26 cellular contexts compared by ENCODE assay signal in genomic region chr17:65467156-65467555, GRCh38.
A peak's percentile ranks its signal among the peaks of the same experiment; 100 is the strongest.
DNase-seq lines count a peak whose midpoint lies in the region; ATAC-seq, FAIRE-seq and TF ChIP-seq lines count a peak whose summit lies in the region.
"Had no signal": no experiment of that assay in that cellular context is flagged by ENCODE, and none has a peak within 500 bp of the region (broad histone marks: within the 10 kb centered on the region; RNA-seq: fewer than 3 reads in every experiment).

No MANE protein-coding gene starts in this region.

- H3K4me1 ChIP-seq in HepG2 (ENCODE audit: insufficient read depth, low read length) (no peaks in the 10 kb centered on the region), right lobe of liver (no peaks in the 10 kb centered on the region), neural progenitor cell (peaks cover 18% of the 10 kb centered on the region)
- H3K4me1 ChIP-seq: A549; BE2C; BLaER1 treated with 17β-estradiol and CSF1 and Interleukin-3, amounts not matched to agents 10 nM and 100 nM; HAP-1 had no signal

- H3K36me3 ChIP-seq in HepG2 (replicated peaks in 1 of 2; ENCODE audit: control insufficient read depth in 1 of 2, insufficient read depth in 2 of 2, low read length in 2 of 2) (no peaks in the 10 kb centered on the region), right lobe of liver (no peaks in the 10 kb centered on the region), neural progenitor cell (no peaks in the 10 kb centered on the region)
- H3K36me3 ChIP-seq: BE2C; BLaER1 treated with 17β-estradiol and CSF1 and Interleukin-3, amounts not matched to agents 10 nM and 100 nM; HAP-1 had no signal

- H3K79me2 ChIP-seq in HepG2 (ENCODE audit: insufficient read depth, low read length) (no peaks in the 10 kb centered on the region), neural progenitor cell (ENCODE audit: low read depth) (no peaks in the 10 kb centered on the region)

- no peaks in the 10 kb centered on the region for H3F3A ChIP-seq in neural progenitor cell (ENCODE audit: low read depth)

- 24% methylated on average over 5 of the region's 5 CpGs for WGBS in HepG2 (ENCODE audit: low lambda C conversion rate)
- 81% methylated on average over 4 of the region's 5 CpGs for WGBS in right lobe of liver (ENCODE audit: insufficient coverage, low coverage, low lambda C conversion rate, missing lambda C conversion rate)

- DNase-seq in HepG2 (ENCODE audit: low spot score), result no peak
- DNase-seq in right lobe of liver, result no peak
- peak; percentile 83 for DNase-seq in mesenteric fat pad (ENCODE audit: low spot score)
- peak; percentile 49 for DNase-seq in neural progenitor cell (ENCODE audit: low spot score)
- DNase-seq in NCI-H345 (lab: John Stamatoyannopoulos, UW), result no peak
- DNase-seq in SKM-1 (lab: John Stamatoyannopoulos, UW; ENCODE audit: unreplicated experiment), result no peak
- DNase-seq: 8988T; ACHN; AML-193; BE2C; CD4-positive, alpha-beta T cell; CD8-positive, alpha-beta memory T cell; DMS 273 treated with DMSO at 0.1 percent for 48 hours; DMS79; EL; GF-D8; GOT3; HFFc6 had no signal

- in situ Hi-C loops in HepG2 (cut with HindIII; ENCODE audit: extremely low pct_ligation_motif_present, low pct_unique_long_range_greater_than_20kb), result no loop called here

- TF ChIP-seq CTCF in HepG2 (CRISPR knock-in tag; IDR thresholded peaks at IDR 0.05), result no peak
- TF ChIP-seq CTCF in right lobe of liver (IDR thresholded peaks at IDR 0.05), result no peak
- TF ChIP-seq CTCF in neural progenitor cell (IDR thresholded peaks at IDR 0.05), result no peak

- H4K20me1 ChIP-seq in HepG2 (ENCODE audit: insufficient read depth, low read length) (no peaks in the 10 kb centered on the region), neural progenitor cell (ENCODE audit: low read depth) (no peaks in the 10 kb centered on the region)
- H4K20me1 ChIP-seq: BLaER1 treated with 17β-estradiol and CSF1 and Interleukin-3, amounts not matched to agents 10 nM and 100 nM had no signal

- no peak overlapping the region for H3K4me2 ChIP-seq in HepG2 (ENCODE audit: low read depth, low read length)
- no peak overlapping the region for H3K4me2 ChIP-seq in neural progenitor cell
- H3K4me2 ChIP-seq: A549; BLaER1 treated with 17β-estradiol and CSF1 and Interleukin-3, amounts not matched to agents 10 nM and 100 nM had no signal

- no peaks in the 10 kb centered on the region for H3K9me3 ChIP-seq in HepG2 (ENCODE audit: low read length)
- H3K9me3 ChIP-seq in right lobe of liver, result no peaks in the 10 kb centered on the region
- no peaks in the 10 kb centered on the region for H3K9me3 ChIP-seq in neural progenitor cell (ENCODE audit: low read depth)
- H3K9me3 ChIP-seq: A549, BE2C, HAP-1 had no signal

- peaks cover 33% of the 10 kb centered on the region for H3K4me1 Mint-ChIP-seq in neural progenitor cell
- peaks cover 11% of the 10 kb centered on the region for H3K4me1 Mint-ChIP-seq in activated T-helper 17 cell treated with anti-CD3 and anti-CD28 coated beads, Interleukin-2, amount 50 U/mL, for 72 hours
- H3K4me1 Mint-ChIP-seq: CD14-positive monocyte had no signal

- no peak overlapping the region for H3K4me3 Mint-ChIP-seq in neural progenitor cell
- H3K4me3 Mint-ChIP-seq in activated T-helper 17 cell treated with anti-CD3 and anti-CD28 coated beads, Interleukin-2, amount 50 U/mL, for 72 hours, result no peak overlapping the region
- H3K4me3 Mint-ChIP-seq: CD14-positive monocyte; CD4-positive, alpha-beta T cell; CD8-positive, alpha-beta memory T cell; HFFc6 had no signal

- TF ChIP-seq EP300 in HepG2 (IDR thresholded peaks at IDR 0.05; ENCODE audit: low read depth in 2 of 2, low read length in 2 of 2) (no peak), HepG2 (CRISPR knock-in tag; IDR thresholded peaks at IDR 0.05; ENCODE audit: borderline replicate concordance) (no peak)

- H2AFZ ChIP-seq in HepG2 (ENCODE audit: low read length) (no peak overlapping the region), neural progenitor cell (replicated peaks) (no peak overlapping the region)

- no peak overlapping the region for H3K4me3 ChIP-seq in HepG2 (replicated peaks in 1 of 3; ENCODE audit: insufficient read depth in 1 of 3, low read depth in 2 of 3, low read length in 3 of 3)
- no peak overlapping the region for H3K4me3 ChIP-seq in right lobe of liver
- no peak overlapping the region for H3K4me3 ChIP-seq in neural progenitor cell
- H3K4me3 ChIP-seq: A549; BLaER1 treated with 17β-estradiol and CSF1 and Interleukin-3, amounts not matched to agents 10 nM and 100 nM; HAP-1 had no signal

- ATAC-seq in HepG2, result no peak
- ATAC-seq in right lobe of liver, result no peak
- ATAC-seq in activated T-helper 17 cell treated with anti-CD3 and anti-CD28 coated beads, Interleukin-2, amount 50 U/mL, for 72 hours (replicated peaks), result no peak
- ATAC-seq: A549 had no signal

- CTCF ChIA-PET in HepG2 (lab: Yijun Ruan, JAX; ENCODE audit: low intra/inter-chr PET ratio, low total read pairs), result no interaction called here

- H3K9ac ChIP-seq in HepG2 (ENCODE audit: insufficient read depth, low read depth, low read length) (no peak overlapping the region), neural progenitor cell (no peak overlapping the region)
- H3K9ac ChIP-seq: BLaER1 treated with 17β-estradiol and CSF1 and Interleukin-3, amounts not matched to agents 10 nM and 100 nM had no signal

- H3K27ac ChIP-seq in HepG2 (ENCODE audit: extremely low read length, insufficient read depth, low read length) (no peak overlapping the region), right lobe of liver (no peak overlapping the region), neural progenitor cell (no peak overlapping the region)
- H3K27ac ChIP-seq: A549; BLaER1 treated with 17β-estradiol and CSF1 and Interleukin-3, amounts not matched to agents 10 nM and 100 nM had no signal

- BruUV-seq in HepG2 (replicated peaks; lab: Mats Ljungman, UMichigan), result no TSS peak

- POLR2A ChIA-PET in HepG2 (lab: Yijun Ruan, JAX), result no interaction called here

- H3K27me3 ChIP-seq in HepG2 (ENCODE audit: control insufficient read depth in 1 of 2, insufficient read depth in 2 of 2, low read length in 2 of 2) (peaks cover 1 to 32% of the 10 kb centered on the region in 2 experiments; a peak in 4 of 5 replicates), right lobe of liver (no peaks in the 10 kb centered on the region), neural progenitor cell (no peaks in the 10 kb centered on the region)
- H3K27me3 ChIP-seq: BLaER1 treated with 17β-estradiol and CSF1 and Interleukin-3, amounts not matched to agents 10 nM and 100 nM had no signal

- peak overlapping the region; percentile 96 for H3K27ac Mint-ChIP-seq in neural progenitor cell
- no peak overlapping the region for H3K27ac Mint-ChIP-seq in activated T-helper 17 cell treated with anti-CD3 and anti-CD28 coated beads, Interleukin-2, amount 50 U/mL, for 72 hours
- H3K27ac Mint-ChIP-seq: CD14-positive monocyte; CD4-positive, alpha-beta T cell; HFFc6 had no signal

- peaks cover 12% of the 10 kb centered on the region for H3K27me3 Mint-ChIP-seq in neural progenitor cell (ENCODE audit: insufficient read depth, low read depth)
- peaks cover 7% of the 10 kb centered on the region for H3K27me3 Mint-ChIP-seq in activated T-helper 17 cell treated with anti-CD3 and anti-CD28 coated beads, Interleukin-2, amount 50 U/mL, for 72 hours

- TF ChIP-seq RAD21 in HepG2 (CRISPR knock-in tag; IDR thresholded peaks at IDR 0.05), result no peak

- peaks cover 16% of the 10 kb centered on the region for H3K9me3 Mint-ChIP-seq in neural progenitor cell
- peaks cover 4% of the 10 kb centered on the region for H3K9me3 Mint-ChIP-seq in activated T-helper 17 cell treated with anti-CD3 and anti-CD28 coated beads, Interleukin-2, amount 50 U/mL, for 72 hours
- H3K9me3 Mint-ChIP-seq: CD4-positive, alpha-beta T cell; CD8-positive, alpha-beta memory T cell; HFFc6 had no signal

- TF ChIP-seq POLR2A in HepG2 (IDR thresholded peaks at IDR 0.05; ENCODE audit: insufficient read depth in 1 of 2, low read depth in 2 of 2, low read length in 2 of 2) (no peak), right lobe of liver (IDR thresholded peaks at IDR 0.05) (no peak)

- intact Hi-C loops in HepG2 (cut with micrococcal nuclease; ENCODE audit: unreplicated experiment), result no loop called here
- intact Hi-C loops in right lobe of liver (cut with DNase I), result no loop called here

- H3K36me3 Mint-ChIP-seq in neural progenitor cell, result peaks cover 2% of the 10 kb centered on the region
- no peaks in the 10 kb centered on the region for H3K36me3 Mint-ChIP-seq in activated T-helper 17 cell treated with anti-CD3 and anti-CD28 coated beads, Interleukin-2, amount 50 U/mL, for 72 hours (ENCODE audit: low read depth)
- H3K36me3 Mint-ChIP-seq: CD14-positive monocyte; CD8-positive, alpha-beta memory T cell had no signal

- FAIRE-seq in HepG2 (lab: Jason Lieb, UNC), result no peak
- FAIRE-seq: A549, D721Med, GM18507, H54 had no signal

TF ChIP-seq in HepG2, 621 proteins besides CTCF, POLR2A, EP300 and RAD21:
- 0 out of 2 replicates have a peak, but pooled peaks have one; percentile 23 for TF ChIP-seq NR2F6 (IDR thresholded peaks at IDR 0.05)
- TF ChIP-seq NR2F6 (CRISPR knock-in tag; IDR thresholded peaks at IDR 0.05), result no peak
- no peak for TF ChIP-seq ZNF343 (CRISPR knock-in tag; IDR thresholded peaks at IDR 0.05)

Comparison
In these comparisons a context has a peak if more than half of its experiments do, and no peak if none do; other contexts are left out.
1. DNase-seq: peak in mesenteric fat pad (single experiment) and neural progenitor cell (single experiment); none in HepG2 (single experiment), right lobe of liver (0 of 3), NCI-H345 (single experiment) and SKM-1 (single experiment).